ENCODE assay signal across 20 cellular contexts in the genomic region with DNA sequence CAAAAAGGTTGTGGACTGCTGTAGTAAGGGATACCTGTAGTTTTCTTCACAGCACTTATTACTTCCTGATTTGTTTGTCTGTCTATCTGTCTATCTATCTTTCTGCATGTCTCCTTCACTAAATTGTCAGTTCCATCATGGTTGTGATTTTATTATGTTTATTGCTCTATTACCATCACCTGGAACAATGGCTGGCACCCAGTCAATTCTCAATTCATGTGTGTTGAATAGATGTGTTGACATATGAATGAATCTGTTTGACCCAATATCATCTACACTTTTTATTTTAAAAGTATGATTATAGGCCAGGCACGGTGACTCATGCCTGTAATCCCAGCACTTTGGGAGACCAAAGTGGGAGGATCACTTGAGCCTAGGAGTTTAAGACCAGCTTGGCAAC.
A peak's percentile ranks its signal among the peaks of the same experiment; 100 is the strongest.
DNase-seq lines count a peak whose midpoint lies in the region; ATAC-seq, FAIRE-seq and TF ChIP-seq lines count a peak whose summit lies in the region.
"Had no signal": no experiment of that assay in that cellular context is flagged by ENCODE, and none has a peak within 500 bp of the region (broad histone marks: within the 10 kb centered on the region; RNA-seq: fewer than 3 reads in every experiment).

No MANE protein-coding gene starts in this region.

- TF ChIP-seq CTCF in PC-3 (conservative IDR thresholded peaks at IDR 0.05; ENCODE audit: low read depth, low read length): no peak
- TF ChIP-seq CTCF in epithelial cell of esophagus (IDR thresholded peaks at IDR 0.05; ENCODE audit: insufficient read depth, low read depth, low read length, missing control alignments): no peak
- no peak for TF ChIP-seq CTCF in glutamatergic neuron (IDR thresholded peaks at IDR 0.05; ENCODE audit: partially characterized antibody, unreplicated experiment)

- H3K27me3 ChIP-seq in PC-3 (ENCODE audit: low read length): no peaks in the 10 kb centered on the region
- H3K27me3 ChIP-seq: BLaER1 treated with 17β-estradiol and CSF1 and Interleukin-3, amounts not matched to agents 10 nM and 100 nM had no signal

- no peak overlapping the region for H2AFZ ChIP-seq in PC-3 (ENCODE audit: low read length)
- H2AFZ ChIP-seq: GM23338 had no signal

- intact Hi-C loops in PC-3 (cut with micrococcal nuclease): no loop called here

- peaks cover 12% of the 10 kb centered on the region; the same call in 1 of the 2 replicates for H3K36me3 ChIP-seq in PC-3 (ENCODE audit: low read depth, low read length)

- no TSS peak for BruUV-seq in PC-3 (replicated peaks; lab: Mats Ljungman, UMichigan)

- H3K9me3 Mint-ChIP-seq in glutamatergic neuron (ENCODE audit: unreplicated experiment): peaks cover 4% of the 10 kb centered on the region

- no peak overlapping the region for H3K27ac Mint-ChIP-seq in glutamatergic neuron (ENCODE audit: unreplicated experiment)
- H3K27ac Mint-ChIP-seq: B cell; CD8-positive, alpha-beta T cell; GM23338; IgD-negative memory B cell had no signal

- POLR2A ChIA-PET in PC-3 (lab: Charles Lee; ENCODE audit: unreplicated experiment): no interaction called here

- H3K4me3 ChIP-seq in PC-3 (ENCODE audit: low read length) (no peak overlapping the region), epithelial cell of esophagus (ENCODE audit: low read length) (no peak overlapping the region)
- H3K4me3 ChIP-seq: BLaER1 treated with 17β-estradiol and CSF1 and Interleukin-3, amounts not matched to agents 10 nM and 100 nM; GM23338 had no signal

- H4K20me1 ChIP-seq in PC-3 (ENCODE audit: low read length): no peaks in the 10 kb centered on the region
- H4K20me1 ChIP-seq: BLaER1 treated with 17β-estradiol and CSF1 and Interleukin-3, amounts not matched to agents 10 nM and 100 nM had no signal

- H3K9ac ChIP-seq in PC-3 (ENCODE audit: low read length): no peak overlapping the region
- H3K9ac ChIP-seq: BLaER1 treated with 17β-estradiol and CSF1 and Interleukin-3, amounts not matched to agents 10 nM and 100 nM had no signal

- CTCF ChIA-PET in PC-3 (lab: Charles Lee): interaction anchor here (0.5 kb wide), 1 partner anchor 132 kb away, joined by 6 read pairs; no protein-coding TSS in a partner anchor

- peak; percentile 90 for FAIRE-seq in HTR-8/SVneo (lab: Jason Lieb, UNC)
- FAIRE-seq: G401.6, GM12891, GM19239, H54, HepG2 had no signal

- no peaks in the 10 kb centered on the region for H3K9me2 ChIP-seq in PC-3 (replicated peaks; ENCODE audit: low read length)

- peaks cover 8% of the 10 kb centered on the region for H3K4me1 ChIP-seq in PC-3 (ENCODE audit: insufficient read depth, low read length)

- no peaks in the 10 kb centered on the region for H3K4me1 Mint-ChIP-seq in glutamatergic neuron (ENCODE audit: low read depth, unreplicated experiment)
- H3K4me1 Mint-ChIP-seq: B cell, GM23338 had no signal

- DNase-seq in NCI-H748 (lab: John Stamatoyannopoulos, UW; ENCODE audit: unreplicated experiment) (peak; percentile 15), NCI-H748 treated with DMSO at 0.1 percent for 48 hours (lab: John Stamatoyannopoulos, UW) (no peak), HTR-8/SVneo (ENCODE audit: insufficient read length, low spot score) (no peak), PC-3 (peak; percentile 25), epithelial cell of esophagus (ENCODE audit: low read depth) (peak; percentile 3), glutamatergic neuron (no peak)
- no peak for DNase-seq in activated CD4-positive, alpha-beta T cell treated with anti-CD3 and anti-CD28 coated beads for 1 hour
- DNase-seq: CD8-positive, alpha-beta T cell; DMS 273 treated with DMSO at 0.1 percent for 48 hours; DMS53; HCEC 1CT had no signal

- H3K36me3 Mint-ChIP-seq in glutamatergic neuron (ENCODE audit: unreplicated experiment): peaks cover 6% of the 10 kb centered on the region

- no peak for ATAC-seq in PC-3
- ATAC-seq: CD8-positive, alpha-beta T cell; GM23338; HepG2 had no signal

- no peak overlapping the region for H3K4me2 ChIP-seq in PC-3 (ENCODE audit: low read length)
- H3K4me2 ChIP-seq: BLaER1 treated with 17β-estradiol and CSF1 and Interleukin-3, amounts not matched to agents 10 nM and 100 nM; GM23338 had no signal

- H3K4me3 Mint-ChIP-seq in glutamatergic neuron (ENCODE audit: unreplicated experiment): no peak overlapping the region
- H3K4me3 Mint-ChIP-seq: B cell; CD8-positive, alpha-beta T cell; GM23338; IgD-negative memory B cell had no signal

- no peaks in the 10 kb centered on the region for H3F3A ChIP-seq in PC-3 (ENCODE audit: low read length, unreplicated experiment)

- H3K79me2 ChIP-seq in PC-3 (ENCODE audit: low read length): no peaks in the 10 kb centered on the region

- H3K9me3 ChIP-seq in PC-3 (ENCODE audit: low read length): peaks cover 16% of the 10 kb centered on the region

- H3K27ac ChIP-seq in PC-3 (ENCODE audit: low read length): no peak overlapping the region
- H3K27ac ChIP-seq: BLaER1 treated with 17β-estradiol and CSF1 and Interleukin-3, amounts not matched to agents 10 nM and 100 nM had no signal

- no peaks in the 10 kb centered on the region for H3K27me3 Mint-ChIP-seq in glutamatergic neuron (ENCODE audit: unreplicated experiment)
- H3K27me3 Mint-ChIP-seq: B cell, IgD-negative memory B cell had no signal

Comparison
In these comparisons a context has a peak if more than half of its experiments do, and no peak if none do; other contexts are left out.
1. DNase-seq: peak in NCI-H748 (single experiment), PC-3 (single experiment) and epithelial cell of esophagus (single experiment); none in NCI-H748 treated with DMSO at 0.1 percent for 48 hours (single experiment), HTR-8/SVneo (single experiment), activated CD4-positive, alpha-beta T cell treated with anti-CD3 and anti-CD28 coated beads for 1 hour (single experiment) and glutamatergic neuron (single experiment).